Comparison of ENCODE assay signal across 8 cellular contexts in the genomic region with DNA sequence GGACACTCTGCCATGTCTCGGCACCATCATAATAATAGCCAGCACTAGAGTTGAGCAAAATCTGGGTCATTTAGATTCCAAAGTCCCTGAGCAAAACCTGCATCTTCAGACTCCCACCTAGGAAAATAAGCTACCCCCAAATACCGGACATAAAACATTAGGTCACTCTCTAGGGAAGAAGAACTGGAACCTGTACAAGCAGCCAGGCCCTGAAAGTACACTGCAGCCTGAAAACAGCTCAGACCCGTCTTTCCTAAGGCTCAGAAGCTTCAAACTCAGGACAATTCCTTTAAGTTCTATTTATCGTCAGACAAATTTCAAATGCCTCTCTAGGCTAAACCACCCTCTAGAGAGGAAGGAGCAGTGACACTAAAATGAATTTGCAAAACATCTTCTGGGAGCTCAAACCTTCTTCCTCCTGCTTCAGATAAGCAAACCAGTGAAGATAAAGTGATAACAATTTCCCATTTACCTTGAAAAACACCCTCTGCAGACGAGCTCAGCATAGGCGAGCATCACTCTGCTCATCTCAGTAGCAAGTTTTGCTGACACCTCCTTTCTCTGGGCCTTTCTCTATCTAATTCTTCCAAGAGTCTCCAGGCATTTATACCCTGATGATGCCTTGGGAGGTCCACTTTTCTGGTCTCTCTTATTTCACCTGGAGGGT. TPM values are rescaled to one million over a fixed set of nuclear protein-coding genes. Genes with fewer than 3 reads are reported as not detected.
DNase-seq lines count a peak whose midpoint lies in the region; ATAC-seq and TF ChIP-seq lines count a peak whose summit lies in the region.

No MANE protein-coding gene starts in this region.

- peak; percentile 6 for ATAC-seq in GM21360 (IDR thresholded peaks at IDR 0.05; ENCODE audit: unreplicated experiment)

- no peaks in the 10 kb centered on the region for H4K20me1 ChIP-seq in KMS-11 (ENCODE audit: insufficient read depth)

- H3K36me3 ChIP-seq in KMS-11 (ENCODE audit: insufficient read depth) (no peaks in the 10 kb centered on the region), esophagus squamous epithelium (peaks cover 0 to 8% (median 0%) of the 10 kb centered on the region in 3 donors), A673 (ENCODE audit: insufficient read depth, low read length, poor library complexity, severe bottlenecking) (no peaks in the 10 kb centered on the region)

- no peaks in the 10 kb centered on the region for H3K27me3 ChIP-seq in KMS-11 (ENCODE audit: insufficient read depth, low read depth)
- no peaks in the 10 kb centered on the region for H3K27me3 ChIP-seq in esophagus squamous epithelium
- H3K27me3 ChIP-seq in A673 (replicated peaks; ENCODE audit: insufficient read depth, low read depth, low read length, poor library complexity): no peaks in the 10 kb centered on the region

- in situ Hi-C loops in KBM-7 (cut with MboI; ENCODE audit: low pct_unique_long_range_greater_than_20kb, low sequenced_read_pairs): no loop called here

- H3K27ac ChIP-seq in KMS-11 (no peak overlapping the region; the same call in 1 of the 2 replicates), esophagus squamous epithelium (peak overlapping the region; percentile 54 to 86 (median 78)), skin epidermis (peak overlapping the region in 18 of 21 experiments; percentile 24 to 90 (median 68)), A673 (ENCODE audit: low read depth, low read length, poor library complexity, severe bottlenecking) (no peak overlapping the region)

- DNase-seq in esophagus squamous epithelium (lab: John Stamatoyannopoulos, UW): no peak
- no peak for DNase-seq in NK-92 (lab: John Stamatoyannopoulos, UW; ENCODE audit: unreplicated experiment)
- DNase-seq in KBM-7: no peak
- DNase-seq in A673 (ENCODE audit: low spot score): no peak
- DNase-seq in DMS114 treated with DMSO at 0.1 percent for 48 hours (lab: John Stamatoyannopoulos, UW; ENCODE audit: unreplicated experiment): no peak

- TF ChIP-seq CTCF in KMS-11 (conservative IDR thresholded peaks at IDR 0.05; ENCODE audit: low read depth, low read length) (no peak), esophagus squamous epithelium (IDR thresholded peaks at IDR 0.05) (no peak), A673 (conservative IDR thresholded peaks at IDR 0.05; ENCODE audit: low read depth, low read length) (no peak)

- H3K9ac ChIP-seq in KMS-11: no peak overlapping the region

- H3K4me1 ChIP-seq in KMS-11 (ENCODE audit: low read depth, poor library complexity, severe bottlenecking): peaks cover 34% of the 10 kb centered on the region
- peaks cover 9 to 74% (median 36%) of the 10 kb centered on the region in 3 donors for H3K4me1 ChIP-seq in esophagus squamous epithelium
- H3K4me1 ChIP-seq in A673 (ENCODE audit: insufficient read depth, low read length, poor library complexity, severe bottlenecking): no peaks in the 10 kb centered on the region

- peak overlapping the region; percentile 59; the same call in 1 of the 2 replicates for H3K4me2 ChIP-seq in KMS-11

- POLR2A ChIA-PET in A673 (lab: Charles Lee; ENCODE audit: low non-redundant PET): no interaction called here

- 54 to 57% methylated on average over 6 of the region's 6 CpGs for WGBS in esophagus squamous epithelium, 2 donors

- no peak overlapping the region for H3K4me3 ChIP-seq in KMS-11 (IDR thresholded peaks at IDR 0.05; ENCODE audit: insufficient read depth, low read depth, low read length)
- peak overlapping the region in 2 of 4 donors; percentile 3 to 40 for H3K4me3 ChIP-seq in esophagus squamous epithelium
- peak overlapping the region in 1 of 7 experiments; percentile 7 for H3K4me3 ChIP-seq in skin epidermis
- H3K4me3 ChIP-seq in A673 (ENCODE audit: low read depth, low read length, poor library complexity, severe bottlenecking): no peak overlapping the region

- CTCF ChIA-PET in A673 (lab: Charles Lee): no interaction called here

- H2AFZ ChIP-seq in KMS-11 (ENCODE audit: low read depth): no peak overlapping the region

- H3K9me3 ChIP-seq in esophagus squamous epithelium: no peaks in the 10 kb centered on the region
- no peaks in the 10 kb centered on the region for H3K9me3 ChIP-seq in A673 (ENCODE audit: low read depth, low read length, poor library complexity, severe bottlenecking)

- intact Hi-C loops in esophagus squamous epithelium (cut with DNase I) (no loop called here), A673 (cut with micrococcal nuclease; ENCODE audit: unreplicated experiment) (no loop called here)

- H3K79me2 ChIP-seq in KMS-11 (ENCODE audit: insufficient read depth, low read depth): no peaks in the 10 kb centered on the region

- no TSS peak for BruUV-seq in A673 (replicated peaks; lab: Mats Ljungman, UMichigan)

- no peak for TF ChIP-seq POLR2A in esophagus squamous epithelium (IDR thresholded peaks at IDR 0.05)

RNA-seq across cellular contexts. Expression of gene ADAM19, which starts 34.0 kb away (rescaled TPM):
- total RNA-seq in esophagus squamous epithelium (10 to 100 TPM in 1 of 4 donors, 1 to 10 TPM in 3; 1.9 to 11.6 (median 4.3) TPM), A673 (2021) (1.7 and 2.3 TPM in 2 replicates)

Comparison
In these comparisons a context has a peak if more than half of its experiments do, and no peak if none do; other contexts are left out.
1. H3K27ac ChIP-seq: peak in esophagus squamous epithelium (4 of 4) and skin epidermis (18 of 21); none in KMS-11 (single experiment) and A673 (single experiment).